Comparison of ENCODE assay signal across 8 cellular contexts in genomic region chr11:13238879-13239514, GRCh38. TPM values are rescaled to one million over a fixed set of nuclear protein-coding genes. Genes with fewer than 3 reads are reported as not detected.
A peak's percentile ranks its signal among the peaks of the same experiment; 100 is the strongest.
DNase-seq lines count a peak whose midpoint lies in the region; FAIRE-seq and TF ChIP-seq lines count a peak whose summit lies in the region.

No MANE protein-coding gene starts in this region.

- intact Hi-C loops in posterior vena cava (cut with DNase I), result no loop called here

- H3K9ac ChIP-seq in SK-N-MC (ENCODE audit: insufficient read length), result no peak overlapping the region

- H3K4me3 ChIP-seq in SK-N-MC, result no peak overlapping the region
- H3K4me3 ChIP-seq in right atrium auricular region, result no peak overlapping the region

- no peaks in the 10 kb centered on the region for H3K9me3 ChIP-seq in SK-N-MC (ENCODE audit: low read depth, low read length)
- H3K9me3 ChIP-seq in right atrium auricular region, result no peaks in the 10 kb centered on the region

- peak; percentile 86 for FAIRE-seq in GM12892 (lab: Jason Lieb, UNC)

- peak; percentile 34 for DNase-seq in 8988T
- DNase-seq in GM12892 (ENCODE audit: insufficient read length), result no peak
- DNase-seq in HT-29 (ENCODE audit: low spot score), result peak; percentile 79
- peak; percentile 8 for DNase-seq in SK-N-MC (ENCODE audit: low read depth, low spot score)
- DNase-seq in activated naive CD4-positive, alpha-beta T cell treated with Interleukin-2 at 50 U/mL for 16 hours, result peak; percentile 49
- DNase-seq in right atrium auricular region (ENCODE audit: low spot score), result no peak
- DNase-seq in stimulated activated CD4-positive, alpha-beta T cell treated with anti-CD3 and anti-CD28 coated beads, Interleukin-12 subunit alpha, Interleukin-12 subunit beta, amount 100 ng/mL, for 48 hours (ENCODE audit: low read depth in 2 of 3, low spot score in 1 of 3), result peak in 2 of 3 donors; percentile 22 to 68
- DNase-seq in posterior vena cava (ENCODE audit: low spot score), result no peak

- TF ChIP-seq POLR2A in GM12892 (IDR thresholded peaks at IDR 0.05; ENCODE audit: low read depth, low read length), result no peak

- H3K27me3 ChIP-seq in right atrium auricular region, result no peaks in the 10 kb centered on the region

- peak; percentile 80 to 84 for TF ChIP-seq CTCF in right atrium auricular region (IDR thresholded peaks at IDR 0.05)

- H3K27ac ChIP-seq in SK-N-MC (no peak overlapping the region), right atrium auricular region (no peak overlapping the region)

- H3K36me3 ChIP-seq in SK-N-MC (ENCODE audit: insufficient read depth, low read length) (no peaks in the 10 kb centered on the region), right atrium auricular region (no peaks in the 10 kb centered on the region)

- H3K4me1 ChIP-seq in right atrium auricular region, result no peaks in the 10 kb centered on the region

RNA-seq across cellular contexts. Expression of gene BMAL1, which starts 38.6 kb away (rescaled TPM):
- polyA plus RNA-seq in GM12892 (2012; ENCODE audit: missing spikeins), result 9.3 TPM
- 8.3 and 11.8 TPM in 2 replicates for total RNA-seq in HT-29 (2014; rRNA removed; shearing (Covaris generic))
- total RNA-seq in right atrium auricular region (10 to 100 TPM; 20.7 to 24.9 TPM), posterior vena cava (10 to 100 TPM; 17.6 to 28.4 TPM)

Comparison
In these comparisons a context has a peak if more than half of its experiments do, and no peak if none do; other contexts are left out.
1. DNase-seq: peak in 8988T (single experiment), HT-29 (single experiment), SK-N-MC (single experiment), activated naive CD4-positive, alpha-beta T cell treated with Interleukin-2 at 50 U/mL for 16 hours (single experiment) and stimulated activated CD4-positive, alpha-beta T cell treated with anti-CD3 and anti-CD28 coated beads, Interleukin-12 subunit alpha, Interleukin-12 subunit beta, amount 100 ng/mL, for 48 hours (2 of 3); none in GM12892 (single experiment), right atrium auricular region (single experiment) and posterior vena cava (single experiment).